ENCODE assay signal across 9 cellular contexts in genomic region chr12:47078086-47078395, GRCh38. TPM values are rescaled to one million over a fixed set of nuclear protein-coding genes. Genes with fewer than 3 reads are reported as not detected.
DNase-seq lines count a peak whose midpoint lies in the region; ATAC-seq, FAIRE-seq and TF ChIP-seq lines count a peak whose summit lies in the region.
"Had no signal": no experiment of that assay in that cellular context is flagged by ENCODE, and none has a peak within 500 bp of the region (broad histone marks: within the 10 kb centered on the region; RNA-seq: fewer than 3 reads in every experiment).

No MANE protein-coding gene starts in this region.

- H3K9me2 ChIP-seq in PC-3 (replicated peaks; ENCODE audit: low read length): no peaks in the 10 kb centered on the region

- H3K9me3 Mint-ChIP-seq in CD4-positive, CD25-positive, alpha-beta regulatory T cell: peaks cover 0 to 3% (median 0%) of the 10 kb centered on the region in 7 donors

- no peak for DNase-seq in CD4-positive, CD25-positive, alpha-beta regulatory T cell
- DNase-seq in PC-3: no peak
- DNase-seq in colonic mucosa: no peak
- DNase-seq in osteoblast (ENCODE audit: insufficient read length, low spot score, missing footprints): no peak
- DNase-seq in stimulated activated CD4-positive, alpha-beta T cell treated with anti-CD3 and anti-CD28 coated beads, Interleukin-2, amount 100 ng/mL, for 24 hours: no peak
- no peak for DNase-seq in GM19239 (ENCODE audit: insufficient read length, low spot score)
- DNase-seq in NCI-H2029 (lab: John Stamatoyannopoulos, UW): no peak
- DNase-seq: GOT3 had no signal

- H3K27ac Mint-ChIP-seq in CD4-positive, CD25-positive, alpha-beta regulatory T cell: peak overlapping the region in 2 of 3 donors; percentile 51 to 97

- no peak overlapping the region for H2AFZ ChIP-seq in PC-3 (ENCODE audit: low read length)
- no peak overlapping the region for H2AFZ ChIP-seq in osteoblast (ENCODE audit: low read length)

- no peaks in the 10 kb centered on the region for H3K36me3 Mint-ChIP-seq in CD4-positive, CD25-positive, alpha-beta regulatory T cell

- no peaks in the 10 kb centered on the region for H3K27me3 ChIP-seq in CD4-positive, CD25-positive, alpha-beta regulatory T cell (ENCODE audit: control insufficient read depth, insufficient read depth, low read length)
- H3K27me3 ChIP-seq in PC-3 (ENCODE audit: low read length) (no peaks in the 10 kb centered on the region), colonic mucosa (peaks cover 9% of the 10 kb centered on the region), osteoblast (ENCODE audit: insufficient read depth, low read length) (no peaks in the 10 kb centered on the region)

- H3K4me1 ChIP-seq in CD4-positive, CD25-positive, alpha-beta regulatory T cell (ENCODE audit: control insufficient read depth, insufficient read depth, low read length, poor library complexity, severe bottlenecking): peaks cover 43% of the 10 kb centered on the region
- H3K4me1 ChIP-seq in PC-3 (ENCODE audit: insufficient read depth, low read length) (peaks cover 51% of the 10 kb centered on the region), colonic mucosa (no peaks in the 10 kb centered on the region), osteoblast (ENCODE audit: insufficient read depth, low read length) (peaks cover 41% of the 10 kb centered on the region)

- H3K4me3 ChIP-seq in CD4-positive, CD25-positive, alpha-beta regulatory T cell (ENCODE audit: low read depth, low read length): peak overlapping the region; percentile 93
- H3K4me3 ChIP-seq in PC-3 (ENCODE audit: low read length) (peak overlapping the region; percentile 82), colonic mucosa (peak overlapping the region; percentile 55), osteoblast (ENCODE audit: insufficient read depth, low read length) (peak overlapping the region; percentile 82)

- peaks cover 7% of the 10 kb centered on the region; the same call in 1 of the 2 replicates for H4K20me1 ChIP-seq in PC-3 (ENCODE audit: low read length)
- H4K20me1 ChIP-seq in osteoblast (ENCODE audit: insufficient read depth, low read length): peaks cover 3% of the 10 kb centered on the region

- H3K4me2 ChIP-seq in PC-3 (ENCODE audit: low read length): peak overlapping the region; percentile 80
- peak overlapping the region; percentile 82 for H3K4me2 ChIP-seq in osteoblast (ENCODE audit: insufficient read depth, low read length)

- H3K27ac ChIP-seq in CD4-positive, CD25-positive, alpha-beta regulatory T cell (ENCODE audit: insufficient read depth, low read length, poor library complexity, severe bottlenecking): no peak overlapping the region
- H3K27ac ChIP-seq in PC-3 (ENCODE audit: low read length) (no peak overlapping the region), colonic mucosa (no peak overlapping the region), osteoblast (ENCODE audit: low read depth, low read length) (no peak overlapping the region)

- peak overlapping the region; percentile 90 to 96 (median 94) for H3K4me3 Mint-ChIP-seq in CD4-positive, CD25-positive, alpha-beta regulatory T cell

- CTCF ChIA-PET in PC-3 (lab: Charles Lee): interaction anchor here (0.6 to 2.0 kb wide), 3 partner anchors 45 to 319 kb away, joined by 3 to 15 read pairs (median 4); no protein-coding TSS in a partner anchor

- TF ChIP-seq CTCF in PC-3 (conservative IDR thresholded peaks at IDR 0.05; ENCODE audit: low read depth, low read length) (no peak), colonic mucosa (IDR thresholded peaks at IDR 0.05) (no peak), osteoblast (IDR thresholded peaks at IDR 0.05; ENCODE audit: extremely low read depth, low read depth, low read length) (no peak)

- peaks cover 51% of the 10 kb centered on the region for H3K79me2 ChIP-seq in PC-3 (ENCODE audit: low read length)
- H3K79me2 ChIP-seq in osteoblast (ENCODE audit: insufficient read depth, low read length): peaks cover 34% of the 10 kb centered on the region

- H3K36me3 ChIP-seq in CD4-positive, CD25-positive, alpha-beta regulatory T cell (ENCODE audit: control insufficient read depth, insufficient read depth, low read length): no peaks in the 10 kb centered on the region
- H3K36me3 ChIP-seq in PC-3 (ENCODE audit: low read depth, low read length): no peaks in the 10 kb centered on the region
- no peaks in the 10 kb centered on the region for H3K36me3 ChIP-seq in colonic mucosa
- peaks cover 12% of the 10 kb centered on the region for H3K36me3 ChIP-seq in osteoblast (ENCODE audit: insufficient read depth, low read length)

- H3K9ac ChIP-seq in PC-3 (ENCODE audit: low read length) (peak overlapping the region; percentile 75; the same call in 1 of the 2 replicates), colonic mucosa (ENCODE audit: low read depth in 2 of 2, low read length in 2 of 2) (no peak overlapping the region)

- ATAC-seq in CD4-positive, CD25-positive, alpha-beta regulatory T cell (ENCODE audit: low read depth in 2 of 2): no peak
- no peak for ATAC-seq in PC-3
- ATAC-seq in HG02981 (IDR thresholded peaks at IDR 0.05; ENCODE audit: unreplicated experiment): no peak

- peaks cover 24 to 60% (median 48%) of the 10 kb centered on the region in 4 donors for H3K4me1 Mint-ChIP-seq in CD4-positive, CD25-positive, alpha-beta regulatory T cell

- H3F3A ChIP-seq in PC-3 (ENCODE audit: low read length, unreplicated experiment): peaks cover 10% of the 10 kb centered on the region

- POLR2A ChIA-PET in PC-3 (lab: Charles Lee; ENCODE audit: unreplicated experiment): no interaction called here

- no peaks in the 10 kb centered on the region for H3K27me3 Mint-ChIP-seq in CD4-positive, CD25-positive, alpha-beta regulatory T cell

- BruUV-seq in PC-3 (replicated peaks; lab: Mats Ljungman, UMichigan): no TSS peak

- no peaks in the 10 kb centered on the region for H3K9me3 ChIP-seq in CD4-positive, CD25-positive, alpha-beta regulatory T cell (ENCODE audit: control insufficient read depth in 2 of 2, low read length in 2 of 2)
- no peaks in the 10 kb centered on the region for H3K9me3 ChIP-seq in PC-3 (ENCODE audit: low read length)
- H3K9me3 ChIP-seq in colonic mucosa: no peaks in the 10 kb centered on the region
- H3K9me3 ChIP-seq in osteoblast (ENCODE audit: low read depth, low read length): no peaks in the 10 kb centered on the region

- FAIRE-seq in GM19239 (lab: Jason Lieb, UNC): no peak

- intact Hi-C loops in PC-3 (cut with micrococcal nuclease): loop anchor here (1.0 to 2.0 kb wide), 2 partner anchors 43 to 319 kb away; no protein-coding TSS in a partner anchor
- intact Hi-C loops in colonic mucosa (cut with DNase I): loop anchor here (5.0 to 10.0 kb wide), 2 partner anchors 46 to 147 kb away; no protein-coding TSS in a partner anchor

RNA-seq across cellular contexts. Expression of gene PCED1B, which starts 1.4 kb away (rescaled TPM):
- total RNA-seq in CD4-positive, CD25-positive, alpha-beta regulatory T cell: 64.9 TPM
- polyA plus RNA-seq in CD4-positive, CD25-positive, alpha-beta regulatory T cell: 10 to 100 TPM; 56.7 to 74.5 (median 65.0) TPM
- 1.0 TPM in 1 of 2 replicates, not detected in the other for total RNA-seq in PC-3 (2014; rRNA removed)
- total RNA-seq in colonic mucosa: 1 to 10 TPM; 1.8 to 2.1 TPM
- total RNA-seq in osteoblast: 0.29 and 0.36 TPM in 2 replicates

RNA-seq across cellular contexts. Expression of gene AMIGO2, which starts 1.7 kb away (rescaled TPM):
- 7.2 TPM for total RNA-seq in CD4-positive, CD25-positive, alpha-beta regulatory T cell
- polyA plus RNA-seq in CD4-positive, CD25-positive, alpha-beta regulatory T cell: 10 to 100 TPM in 3 of 4 donors, 1 to 10 TPM in 1; 9.0 to 12.9 (median 11.7) TPM
- total RNA-seq in PC-3 (2014; rRNA removed) (19.3 and 22.2 TPM in 2 replicates), colonic mucosa (10 to 100 TPM in 1 of 2 donors, 1 to 10 TPM in 1; 2.0 to 11.1 TPM), osteoblast (5.6 and 8.0 TPM in 2 replicates)

Comparison
In these comparisons a context has a peak if more than half of its experiments do, and no peak if none do; other contexts are left out.
1. RNA of gene PCED1B, which starts 1.4 kb away (total RNA-seq): 64.9 TPM in CD4-positive, CD25-positive, alpha-beta regulatory T cell (single experiment); 1.8 to 2.1 TPM in colonic mucosa, 1.0 TPM in PC-3 and 0.29 to 0.36 TPM in osteoblast; every median in the first group is over 10 times any median in the second.
2. Peak in every context shown above with its lines, with median percentiles within 50 percentile points of each other: H3K4me3 ChIP-seq.